Comparison of ENCODE assay signal across 8 cellular contexts in genomic region chr14:106586098-106586704, GRCh38.
DNase-seq lines count a peak whose midpoint lies in the region; TF ChIP-seq lines count a peak whose summit lies in the region.

No MANE protein-coding gene starts in this region.

- DNase-seq in GDM1 (lab: John Stamatoyannopoulos, UW) (peak; percentile 51), HL-60 (ENCODE audit: low read depth in 1 of 2, low spot score in 1 of 2) (peak; percentile 1 to 48), T-helper 22 cell (ENCODE audit: low read depth) (peak; percentile 9), GF-D8 (lab: John Stamatoyannopoulos, UW) (no peak), dermis blood vessel endothelial cell (no peak), AG08395 (ENCODE audit: low spot score) (no peak)
- peak; percentile 43 for DNase-seq in central memory CD4-positive, alpha-beta T cell
- peak; percentile 11 for DNase-seq in stimulated activated CD8-positive, alpha-beta memory T cell treated with anti-CD3 and anti-CD28 coated beads, Interleukin-12 subunit alpha, Interleukin-12 subunit beta, amount 100 ng/mL, for 24 hours (ENCODE audit: extremely low read depth)

- no peak overlapping the region for H3K27ac ChIP-seq in HL-60 (replicated peaks)

- no peak overlapping the region for H3K4me3 ChIP-seq in HL-60 (replicated peaks; ENCODE audit: insufficient read depth, low read length)

- TF ChIP-seq CTCF in HL-60 (IDR thresholded peaks at IDR 0.05; ENCODE audit: insufficient read depth, low read length) = peak; percentile 62

- H3K27me3 ChIP-seq in HL-60 (ENCODE audit: insufficient read depth, poor library complexity, severe bottlenecking) = no peaks in the 10 kb centered on the region

Comparison
In these comparisons a context has a peak if more than half of its experiments do, and no peak if none do; other contexts are left out.
1. DNase-seq: peak in GDM1 (single experiment), HL-60 (2 of 2), T-helper 22 cell (single experiment), central memory CD4-positive, alpha-beta T cell (single experiment) and stimulated activated CD8-positive, alpha-beta memory T cell treated with anti-CD3 and anti-CD28 coated beads, Interleukin-12 subunit alpha, Interleukin-12 subunit beta, amount 100 ng/mL, for 24 hours (single experiment); none in GF-D8 (single experiment), dermis blood vessel endothelial cell (single experiment) and AG08395 (single experiment).